In genomic region chr11:131476266-131476665, GRCh38 we compare ENCODE assay signal across 9 cellular contexts.
"Had no signal": no experiment of that assay in that cellular context is flagged by ENCODE, and none has a peak within 500 bp of the region (broad histone marks: within the 10 kb centered on the region; RNA-seq: fewer than 3 reads in every experiment).

No MANE protein-coding gene starts in this region.

- DNase-seq: GM23248, GOT3, H7, HFFc6, KBM-7 had no signal

- H3K27ac ChIP-seq: GM23248, HL-60 had no signal

- H3K36me3 ChIP-seq: HAP-1 had no signal

- H3K9me3 ChIP-seq: HAP-1 had no signal

- H3K4me3 ChIP-seq: GM23248, HAP-1 had no signal

- ATAC-seq: HCT116, HepG2 had no signal
